In the genomic region with DNA sequence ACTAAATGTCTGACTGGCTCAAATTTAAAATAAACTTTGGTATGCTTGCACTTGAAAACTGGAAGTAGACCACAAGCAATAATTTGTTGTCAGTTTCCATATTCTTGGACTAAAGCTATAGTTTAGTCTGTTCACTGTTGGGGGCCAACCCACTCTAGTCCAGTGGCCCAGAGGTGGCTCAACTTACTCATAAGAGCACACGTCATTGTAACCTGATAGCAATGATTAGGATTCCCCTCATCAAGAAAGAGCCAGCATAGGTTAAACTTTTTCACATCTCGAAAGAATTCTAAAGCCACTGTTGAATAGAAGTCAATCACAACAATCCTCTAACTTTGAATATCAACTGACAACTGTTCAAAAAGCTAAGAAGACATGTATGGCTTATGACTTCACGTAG, we compare ENCODE assay signal across 17 cellular contexts.
"Had no signal": no experiment of that assay in that cellular context is flagged by ENCODE, and none has a peak within 500 bp of the region (broad histone marks: within the 10 kb centered on the region; RNA-seq: fewer than 3 reads in every experiment).

No MANE protein-coding gene starts in this region.

- H3K4me3 Mint-ChIP-seq: naive thymus-derived CD8-positive, alpha-beta T cell; neural crest cell had no signal

- H3K4me1 Mint-ChIP-seq: naive thymus-derived CD8-positive, alpha-beta T cell had no signal

- H3K36me3 Mint-ChIP-seq: naive thymus-derived CD8-positive, alpha-beta T cell had no signal

- DNase-seq: colonic mucosa; dermis blood vessel endothelial cell; esophagus squamous epithelium; foreskin melanocyte; head of caudate nucleus; kidney glomerular epithelial cell; mammary epithelial cell; mucosa of descending colon; naive thymus-derived CD8-positive, alpha-beta T cell; posterior cingulate gyrus; small intestine; stimulated activated CD4-positive, alpha-beta T cell treated with anti-CD3 and anti-CD28 coated beads, Interleukin-2, amount 100 ng/mL, for 48 hours; stimulated activated naive CD4-positive, alpha-beta T cell treated with Interleukin-2 at 50 U/mL for 16 hours; trophoblast cell had no signal

- H3K4me1 ChIP-seq: colonic mucosa had no signal

- H3K4me3 ChIP-seq: colonic mucosa, esophagus squamous epithelium, hepatocyte, mucosa of descending colon, right atrium auricular region had no signal

- H3K27ac Mint-ChIP-seq: naive thymus-derived CD8-positive, alpha-beta T cell had no signal

- ATAC-seq: mucosa of descending colon; naive thymus-derived CD8-positive, alpha-beta T cell had no signal

- H3K9me3 ChIP-seq: colonic mucosa, esophagus squamous epithelium, mucosa of descending colon, right atrium auricular region had no signal

- H3K27ac ChIP-seq: colonic mucosa, esophagus squamous epithelium, hepatocyte, right atrium auricular region had no signal

- H3K36me3 ChIP-seq: colonic mucosa, right atrium auricular region had no signal

- H3K27me3 ChIP-seq: colonic mucosa, esophagus squamous epithelium, right atrium auricular region had no signal
